In the genomic region with DNA sequence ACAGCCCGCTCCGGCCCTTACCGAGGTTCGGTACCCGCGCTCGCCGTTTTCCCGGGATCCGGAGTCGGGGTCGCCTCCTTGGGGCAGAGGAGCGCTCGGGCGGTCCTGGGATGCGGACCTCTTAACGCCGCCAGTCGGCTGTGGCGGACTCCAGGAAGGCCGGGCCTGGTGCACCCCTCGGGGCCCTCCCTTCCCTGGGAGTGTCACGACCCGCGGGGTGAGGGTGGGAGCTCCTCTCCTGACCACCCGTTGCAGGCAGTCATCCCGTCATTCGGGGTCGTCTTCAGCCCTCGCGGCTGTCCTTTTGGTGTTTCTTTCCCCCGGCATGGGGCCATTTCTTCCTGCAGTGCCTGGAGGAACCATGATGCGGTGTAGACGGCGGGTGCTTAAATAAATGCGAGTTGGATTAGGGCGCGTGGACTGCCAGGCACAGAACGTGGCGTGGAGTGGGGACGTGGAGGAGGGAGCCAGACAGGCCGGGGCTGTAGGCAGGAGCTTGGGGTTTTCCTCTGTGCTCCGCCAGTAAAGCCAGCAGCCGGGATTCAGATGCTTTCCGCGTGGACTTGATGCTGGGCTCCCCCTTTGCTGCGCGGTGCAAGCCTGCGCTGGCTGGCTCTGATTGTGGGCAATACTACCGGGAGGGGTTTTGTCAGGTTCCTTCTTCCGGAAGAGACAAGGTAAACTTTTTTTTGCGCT, we compare ENCODE assay signal across 1 cellular context.
A peak's percentile ranks its signal among the peaks of the same experiment; 100 is the strongest.
TF ChIP-seq lines count a peak whose summit lies in the region.

No MANE protein-coding gene starts in this region.

TF ChIP-seq in HepG2, 621 proteins besides CTCF, POLR2A, EP300 and RAD21 (continued from another document):
- peak; percentile 67; the same call in 1 of the 2 replicates for TF ChIP-seq NAIF1 (CRISPR knock-in tag; IDR thresholded peaks at IDR 0.05; ENCODE audit: borderline replicate concordance)
- TF ChIP-seq, protein P1, sequence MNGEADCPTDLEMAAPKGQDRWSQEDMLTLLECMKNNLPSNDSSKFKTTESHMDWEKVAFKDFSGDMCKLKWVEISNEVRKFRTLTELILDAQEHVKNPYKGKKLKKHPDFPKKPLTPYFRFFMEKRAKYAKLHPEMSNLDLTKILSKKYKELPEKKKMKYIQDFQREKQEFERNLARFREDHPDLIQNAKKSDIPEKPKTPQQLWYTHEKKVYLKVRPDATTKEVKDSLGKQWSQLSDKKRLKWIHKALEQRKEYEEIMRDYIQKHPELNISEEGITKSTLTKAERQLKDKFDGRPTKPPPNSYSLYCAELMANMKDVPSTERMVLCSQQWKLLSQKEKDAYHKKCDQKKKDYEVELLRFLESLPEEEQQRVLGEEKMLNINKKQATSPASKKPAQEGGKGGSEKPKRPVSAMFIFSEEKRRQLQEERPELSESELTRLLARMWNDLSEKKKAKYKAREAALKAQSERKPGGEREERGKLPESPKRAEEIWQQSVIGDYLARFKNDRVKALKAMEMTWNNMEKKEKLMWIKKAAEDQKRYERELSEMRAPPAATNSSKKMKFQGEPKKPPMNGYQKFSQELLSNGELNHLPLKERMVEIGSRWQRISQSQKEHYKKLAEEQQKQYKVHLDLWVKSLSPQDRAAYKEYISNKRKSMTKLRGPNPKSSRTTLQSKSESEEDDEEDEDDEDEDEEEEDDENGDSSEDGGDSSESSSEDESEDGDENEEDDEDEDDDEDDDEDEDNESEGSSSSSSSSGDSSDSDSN (CRISPR knock-in tag; IDR thresholded peaks at IDR 0.05) = peak; percentile 86
- no peak for TF ChIP-seq ARNTL (CRISPR knock-in tag; IDR thresholded peaks at IDR 0.05)
- TF ChIP-seq ZNF713 (CRISPR knock-in tag; IDR thresholded peaks at IDR 0.05) = no peak
- TF ChIP-seq NFKB2 (CRISPR knock-in tag; IDR thresholded peaks at IDR 0.05; ENCODE audit: borderline replicate concordance) = peak; percentile 28; the same call in 1 of the 2 replicates
- TF ChIP-seq RFX5 (IDR thresholded peaks at IDR 0.05; ENCODE audit: low read depth, low read length) = no peak
- TF ChIP-seq, protein P2, sequence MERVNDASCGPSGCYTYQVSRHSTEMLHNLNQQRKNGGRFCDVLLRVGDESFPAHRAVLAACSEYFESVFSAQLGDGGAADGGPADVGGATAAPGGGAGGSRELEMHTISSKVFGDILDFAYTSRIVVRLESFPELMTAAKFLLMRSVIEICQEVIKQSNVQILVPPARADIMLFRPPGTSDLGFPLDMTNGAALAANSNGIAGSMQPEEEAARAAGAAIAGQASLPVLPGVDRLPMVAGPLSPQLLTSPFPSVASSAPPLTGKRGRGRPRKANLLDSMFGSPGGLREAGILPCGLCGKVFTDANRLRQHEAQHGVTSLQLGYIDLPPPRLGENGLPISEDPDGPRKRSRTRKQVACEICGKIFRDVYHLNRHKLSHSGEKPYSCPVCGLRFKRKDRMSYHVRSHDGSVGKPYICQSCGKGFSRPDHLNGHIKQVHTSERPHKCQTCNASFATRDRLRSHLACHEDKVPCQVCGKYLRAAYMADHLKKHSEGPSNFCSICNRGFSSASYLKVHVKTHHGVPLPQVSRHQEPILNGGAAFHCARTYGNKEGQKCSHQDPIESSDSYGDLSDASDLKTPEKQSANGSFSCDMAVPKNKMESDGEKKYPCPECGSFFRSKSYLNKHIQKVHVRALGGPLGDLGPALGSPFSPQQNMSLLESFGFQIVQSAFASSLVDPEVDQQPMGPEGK (CRISPR knock-in tag; IDR thresholded peaks at IDR 0.05) = 0 out of 2 replicates have a peak, but pooled peaks have one; percentile 14
- no peak for TF ChIP-seq TSC22D2 (CRISPR knock-in tag; IDR thresholded peaks at IDR 0.05; ENCODE audit: borderline replicate concordance)
- TF ChIP-seq ZNF160 (CRISPR knock-in tag; IDR thresholded peaks at IDR 0.05) = 0 out of 2 replicates have a peak, but pooled peaks have one; percentile 3
- TF ChIP-seq ZNF614 (CRISPR knock-in tag; IDR thresholded peaks at IDR 0.05; ENCODE audit: borderline replicate concordance) = peak; percentile 14; the same call in 1 of the 2 replicates
- peak; percentile 47; the same call in 1 of the 2 replicates for TF ChIP-seq MYC (CRISPR knock-in tag; IDR thresholded peaks at IDR 0.05; ENCODE audit: borderline replicate concordance)
- TF ChIP-seq, protein P3, sequence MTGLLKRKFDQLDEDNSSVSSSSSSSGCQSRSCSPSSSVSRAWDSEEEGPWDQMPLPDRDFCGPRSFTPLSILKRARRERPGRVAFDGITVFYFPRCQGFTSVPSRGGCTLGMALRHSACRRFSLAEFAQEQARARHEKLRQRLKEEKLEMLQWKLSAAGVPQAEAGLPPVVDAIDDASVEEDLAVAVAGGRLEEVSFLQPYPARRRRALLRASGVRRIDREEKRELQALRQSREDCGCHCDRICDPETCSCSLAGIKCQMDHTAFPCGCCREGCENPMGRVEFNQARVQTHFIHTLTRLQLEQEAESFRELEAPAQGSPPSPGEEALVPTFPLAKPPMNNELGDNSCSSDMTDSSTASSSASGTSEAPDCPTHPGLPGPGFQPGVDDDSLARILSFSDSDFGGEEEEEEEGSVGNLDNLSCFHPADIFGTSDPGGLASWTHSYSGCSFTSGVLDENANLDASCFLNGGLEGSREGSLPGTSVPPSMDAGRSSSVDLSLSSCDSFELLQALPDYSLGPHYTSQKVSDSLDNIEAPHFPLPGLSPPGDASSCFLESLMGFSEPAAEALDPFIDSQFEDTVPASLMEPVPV (CRISPR knock-in tag; IDR thresholded peaks at IDR 0.05) = no peak
- no peak for TF ChIP-seq ZFY (CRISPR knock-in tag; IDR thresholded peaks at IDR 0.05)
- TF ChIP-seq, protein P4, sequence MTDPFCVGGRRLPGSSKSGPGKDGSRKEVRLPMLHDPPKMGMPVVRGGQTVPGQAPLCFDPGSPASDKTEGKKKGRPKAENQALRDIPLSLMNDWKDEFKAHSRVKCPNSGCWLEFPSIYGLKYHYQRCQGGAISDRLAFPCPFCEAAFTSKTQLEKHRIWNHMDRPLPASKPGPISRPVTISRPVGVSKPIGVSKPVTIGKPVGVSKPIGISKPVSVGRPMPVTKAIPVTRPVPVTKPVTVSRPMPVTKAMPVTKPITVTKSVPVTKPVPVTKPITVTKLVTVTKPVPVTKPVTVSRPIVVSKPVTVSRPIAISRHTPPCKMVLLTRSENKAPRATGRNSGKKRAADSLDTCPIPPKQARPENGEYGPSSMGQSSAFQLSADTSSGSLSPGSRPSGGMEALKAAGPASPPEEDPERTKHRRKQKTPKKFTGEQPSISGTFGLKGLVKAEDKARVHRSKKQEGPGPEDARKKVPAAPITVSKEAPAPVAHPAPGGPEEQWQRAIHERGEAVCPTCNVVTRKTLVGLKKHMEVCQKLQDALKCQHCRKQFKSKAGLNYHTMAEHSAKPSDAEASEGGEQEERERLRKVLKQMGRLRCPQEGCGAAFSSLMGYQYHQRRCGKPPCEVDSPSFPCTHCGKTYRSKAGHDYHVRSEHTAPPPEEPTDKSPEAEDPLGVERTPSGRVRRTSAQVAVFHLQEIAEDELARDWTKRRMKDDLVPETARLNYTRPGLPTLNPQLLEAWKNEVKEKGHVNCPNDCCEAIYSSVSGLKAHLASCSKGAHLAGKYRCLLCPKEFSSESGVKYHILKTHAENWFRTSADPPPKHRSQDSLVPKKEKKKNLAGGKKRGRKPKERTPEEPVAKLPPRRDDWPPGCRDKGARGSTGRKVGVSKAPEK (CRISPR knock-in tag; IDR thresholded peaks at IDR 0.05; ENCODE audit: borderline replicate concordance) = no peak
- no peak for TF ChIP-seq SNAI1 (CRISPR knock-in tag; IDR thresholded peaks at IDR 0.05; ENCODE audit: borderline replicate concordance)
- TF ChIP-seq, protein P5, sequence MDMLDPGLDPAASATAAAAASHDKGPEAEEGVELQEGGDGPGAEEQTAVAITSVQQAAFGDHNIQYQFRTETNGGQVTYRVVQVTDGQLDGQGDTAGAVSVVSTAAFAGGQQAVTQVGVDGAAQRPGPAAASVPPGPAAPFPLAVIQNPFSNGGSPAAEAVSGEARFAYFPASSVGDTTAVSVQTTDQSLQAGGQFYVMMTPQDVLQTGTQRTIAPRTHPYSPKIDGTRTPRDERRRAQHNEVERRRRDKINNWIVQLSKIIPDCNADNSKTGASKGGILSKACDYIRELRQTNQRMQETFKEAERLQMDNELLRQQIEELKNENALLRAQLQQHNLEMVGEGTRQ (IDR thresholded peaks at IDR 0.05; ENCODE audit: low read depth, low read length) = no peak
- TF ChIP-seq, protein P5 (CRISPR knock-in tag; IDR thresholded peaks at IDR 0.05; ENCODE audit: borderline replicate concordance) = 0 out of 2 replicates have a peak, but pooled peaks have one; percentile 2
- no peak for TF ChIP-seq TARDBP (CRISPR knock-in tag; IDR thresholded peaks at IDR 0.05)
- TF ChIP-seq, protein P6, sequence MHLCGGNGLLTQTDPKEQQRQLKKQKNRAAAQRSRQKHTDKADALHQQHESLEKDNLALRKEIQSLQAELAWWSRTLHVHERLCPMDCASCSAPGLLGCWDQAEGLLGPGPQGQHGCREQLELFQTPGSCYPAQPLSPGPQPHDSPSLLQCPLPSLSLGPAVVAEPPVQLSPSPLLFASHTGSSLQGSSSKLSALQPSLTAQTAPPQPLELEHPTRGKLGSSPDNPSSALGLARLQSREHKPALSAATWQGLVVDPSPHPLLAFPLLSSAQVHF (CRISPR knock-in tag; IDR thresholded peaks at IDR 0.05) = 0 out of 2 replicates have a peak, but pooled peaks have one; percentile 48
- no peak for TF ChIP-seq ZNF577 (CRISPR knock-in tag; IDR thresholded peaks at IDR 0.05; ENCODE audit: borderline replicate concordance, low read depth)
- TF ChIP-seq KMT2A (CRISPR knock-in tag; IDR thresholded peaks at IDR 0.05) = peak; percentile 63
- TF ChIP-seq, protein P7, sequence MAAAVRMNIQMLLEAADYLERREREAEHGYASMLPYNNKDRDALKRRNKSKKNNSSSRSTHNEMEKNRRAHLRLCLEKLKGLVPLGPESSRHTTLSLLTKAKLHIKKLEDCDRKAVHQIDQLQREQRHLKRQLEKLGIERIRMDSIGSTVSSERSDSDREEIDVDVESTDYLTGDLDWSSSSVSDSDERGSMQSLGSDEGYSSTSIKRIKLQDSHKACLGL (CRISPR knock-in tag; IDR thresholded peaks at IDR 0.05) = 0 out of 2 replicates have a peak, but pooled peaks have one; percentile 3
- TF ChIP-seq JUN (CRISPR knock-in tag; IDR thresholded peaks at IDR 0.05) = no peak
- TF ChIP-seq LCORL (IDR thresholded peaks at IDR 0.05) = no peak
- 0 out of 2 replicates have a peak, but pooled peaks have one; percentile 3 for TF ChIP-seq LCORL (CRISPR knock-in tag; IDR thresholded peaks at IDR 0.05)
- TF ChIP-seq, protein P8, sequence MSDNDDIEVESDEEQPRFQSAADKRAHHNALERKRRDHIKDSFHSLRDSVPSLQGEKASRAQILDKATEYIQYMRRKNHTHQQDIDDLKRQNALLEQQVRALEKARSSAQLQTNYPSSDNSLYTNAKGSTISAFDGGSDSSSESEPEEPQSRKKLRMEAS (IDR thresholded peaks at IDR 0.05) = peak; percentile 45
- TF ChIP-seq, protein P9, sequence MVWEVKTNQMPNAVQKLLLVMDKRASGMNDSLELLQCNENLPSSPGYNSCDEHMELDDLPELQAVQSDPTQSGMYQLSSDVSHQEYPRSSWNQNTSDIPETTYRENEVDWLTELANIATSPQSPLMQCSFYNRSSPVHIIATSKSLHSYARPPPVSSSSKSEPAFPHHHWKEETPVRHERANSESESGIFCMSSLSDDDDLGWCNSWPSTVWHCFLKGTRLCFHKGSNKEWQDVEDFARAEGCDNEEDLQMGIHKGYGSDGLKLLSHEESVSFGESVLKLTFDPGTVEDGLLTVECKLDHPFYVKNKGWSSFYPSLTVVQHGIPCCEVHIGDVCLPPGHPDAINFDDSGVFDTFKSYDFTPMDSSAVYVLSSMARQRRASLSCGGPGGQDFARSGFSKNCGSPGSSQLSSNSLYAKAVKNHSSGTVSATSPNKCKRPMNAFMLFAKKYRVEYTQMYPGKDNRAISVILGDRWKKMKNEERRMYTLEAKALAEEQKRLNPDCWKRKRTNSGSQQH (CRISPR knock-in tag; IDR thresholded peaks at IDR 0.05; ENCODE audit: low read depth) = peak; percentile 30; the same call in 1 of the 2 replicates
- TF ChIP-seq GABPA (IDR thresholded peaks at IDR 0.05; ENCODE audit: low read depth, low read length) = no peak
- peak; percentile 25; the same call in 1 of the 2 replicates for TF ChIP-seq GABPA (CRISPR knock-in tag; IDR thresholded peaks at IDR 0.05; ENCODE audit: low read depth)
- peak; percentile 23; the same call in 1 of the 2 replicates for TF ChIP-seq BORCS8-MEF2B (CRISPR knock-in tag; IDR thresholded peaks at IDR 0.05)
- 0 out of 2 replicates have a peak, but pooled peaks have one; percentile 34 for TF ChIP-seq PHF21A (CRISPR knock-in tag; IDR thresholded peaks at IDR 0.05)
